ENCODE assay signal across 15 cellular contexts in genomic region chr12:76919388-76920181, GRCh38. TPM values are rescaled to one million over a fixed set of nuclear protein-coding genes. Genes with fewer than 3 reads are reported as not detected.
DNase-seq lines count a peak whose midpoint lies in the region; ATAC-seq and TF ChIP-seq lines count a peak whose summit lies in the region.
"Had no signal": no experiment of that assay in that cellular context is flagged by ENCODE, and none has a peak within 500 bp of the region (broad histone marks: within the 10 kb centered on the region; RNA-seq: fewer than 3 reads in every experiment).

No MANE protein-coding gene starts in this region.

- no peak overlapping the region for H3K27ac Mint-ChIP-seq in activated naive CD4-positive, alpha-beta T cell treated with anti-CD3 and anti-CD28 coated beads, Interleukin-2, amount 10 ng/mL, durations not matched to agents 7 days and 5 days
- no peak overlapping the region for H3K27ac Mint-ChIP-seq in WTC11

- no peaks in the 10 kb centered on the region for H3K9me3 Mint-ChIP-seq in activated naive CD4-positive, alpha-beta T cell treated with anti-CD3 and anti-CD28 coated beads, Interleukin-2, amount 10 ng/mL, durations not matched to agents 7 days and 5 days
- H3K9me3 Mint-ChIP-seq in WTC11, result no peaks in the 10 kb centered on the region

- CTCF ChIA-PET in activated naive CD4-positive, alpha-beta T cell treated with anti-CD3 and anti-CD28 coated beads, Interleukin-2, amount 10 ng/mL, durations not matched to agents 7 days and 5 days (lab: Charles Lee), result no interaction called here
- CTCF ChIA-PET in WTC11 (lab: Charles Lee), result no interaction called here

- peak; percentile 13 for ATAC-seq in GM18498 (IDR thresholded peaks at IDR 0.05; ENCODE audit: unreplicated experiment)
- peak; percentile 27 for ATAC-seq in GM21619 (IDR thresholded peaks at IDR 0.05; ENCODE audit: unreplicated experiment)
- ATAC-seq in sciatic nerve, result no peak
- no peak for ATAC-seq in WTC11
- ATAC-seq: left lung, Right ventricle myocardium inferior had no signal

- H3K36me3 Mint-ChIP-seq in activated naive CD4-positive, alpha-beta T cell treated with anti-CD3 and anti-CD28 coated beads, Interleukin-2, amount 10 ng/mL, durations not matched to agents 7 days and 5 days, result no peaks in the 10 kb centered on the region
- no peaks in the 10 kb centered on the region for H3K36me3 Mint-ChIP-seq in WTC11

- no peak for TF ChIP-seq CTCF in epithelial cell of esophagus (IDR thresholded peaks at IDR 0.05; ENCODE audit: insufficient read depth, low read depth, low read length, missing control alignments)
- TF ChIP-seq CTCF in WTC11 (IDR thresholded peaks at IDR 0.05), result no peak

- DNase-seq in NCI-H1105 treated with DMSO at 0.1 percent for 48 hours (lab: John Stamatoyannopoulos, UW) (peak; percentile 65), epithelial cell of esophagus (ENCODE audit: low read depth) (peak; percentile 42), sciatic nerve (ENCODE audit: low spot score) (no peak), epidermal melanocyte (ENCODE audit: insufficient read length, low spot score) (no peak), WTC11 (ENCODE audit: low spot score) (no peak)
- no peak for DNase-seq in activated naive CD4-positive, alpha-beta T cell treated with anti-CD3 and anti-CD28 coated beads, Interleukin-2, amount 10 ng/mL, durations not matched to agents 7 days and 5 days
- DNase-seq: AML-193; amniotic stem cell; Karpas-422; left lung; occipital lobe; stimulated activated CD4-positive, alpha-beta T cell treated with anti-CD3 and anti-CD28 coated beads, Interleukin-15, amount 100 ng/mL, for 24 hours had no signal

- peaks cover 8% of the 10 kb centered on the region for H3K27me3 Mint-ChIP-seq in activated naive CD4-positive, alpha-beta T cell treated with anti-CD3 and anti-CD28 coated beads, Interleukin-2, amount 10 ng/mL, durations not matched to agents 7 days and 5 days
- H3K27me3 Mint-ChIP-seq in WTC11 (ENCODE audit: low read depth), result no peaks in the 10 kb centered on the region

- POLR2A ChIA-PET in WTC11 (lab: Charles Lee), result no interaction called here

- no peak overlapping the region for H3K4me3 Mint-ChIP-seq in activated naive CD4-positive, alpha-beta T cell treated with anti-CD3 and anti-CD28 coated beads, Interleukin-2, amount 10 ng/mL, durations not matched to agents 7 days and 5 days
- H3K4me3 Mint-ChIP-seq in WTC11, result no peak overlapping the region

- intact Hi-C loops in sciatic nerve (cut with DNase I), result no loop called here

- H3K4me1 Mint-ChIP-seq in activated naive CD4-positive, alpha-beta T cell treated with anti-CD3 and anti-CD28 coated beads, Interleukin-2, amount 10 ng/mL, durations not matched to agents 7 days and 5 days, result no peaks in the 10 kb centered on the region
- H3K4me1 Mint-ChIP-seq in WTC11, result peaks cover 28% of the 10 kb centered on the region

- no peak overlapping the region for H3K4me3 ChIP-seq in epithelial cell of esophagus (ENCODE audit: low read length)
- H3K4me3 ChIP-seq: left lung had no signal

TF ChIP-seq in WTC11, 78 proteins besides CTCF, POLR2A, EP300 and RAD21:
- no peak for TF ChIP-seq TCF7 (CRISPR knock-in tag; IDR thresholded peaks at IDR 0.05; ENCODE audit: low read depth)
- no peak for TF ChIP-seq SMAD4 (CRISPR knock-in tag; IDR thresholded peaks at IDR 0.05)
TF ChIP-seq in WTC11: peak in this region for 0.

RNA-seq across cellular contexts. Expression of gene CSRP2, which starts 40.8 kb away (rescaled TPM):
- 28.8 TPM for total RNA-seq in sciatic nerve
- 157 to 179 TPM (median 176 TPM) in 3 replicates for total RNA-seq in WTC11 (2021)

Comparison
In these comparisons a context has a peak if more than half of its experiments do, and no peak if none do; other contexts are left out.
1. ATAC-seq: peak in GM18498 (single experiment) and GM21619 (single experiment); none in sciatic nerve (single experiment) and WTC11 (single experiment).
2. DNase-seq: peak in NCI-H1105 treated with DMSO at 0.1 percent for 48 hours (single experiment) and epithelial cell of esophagus (single experiment); none in sciatic nerve (single experiment), epidermal melanocyte (single experiment), activated naive CD4-positive, alpha-beta T cell treated with anti-CD3 and anti-CD28 coated beads, Interleukin-2, amount 10 ng/mL, durations not matched to agents 7 days and 5 days (single experiment) and WTC11 (single experiment).